Comparison of ENCODE assay signal across 29 cellular contexts in the genomic region with DNA sequence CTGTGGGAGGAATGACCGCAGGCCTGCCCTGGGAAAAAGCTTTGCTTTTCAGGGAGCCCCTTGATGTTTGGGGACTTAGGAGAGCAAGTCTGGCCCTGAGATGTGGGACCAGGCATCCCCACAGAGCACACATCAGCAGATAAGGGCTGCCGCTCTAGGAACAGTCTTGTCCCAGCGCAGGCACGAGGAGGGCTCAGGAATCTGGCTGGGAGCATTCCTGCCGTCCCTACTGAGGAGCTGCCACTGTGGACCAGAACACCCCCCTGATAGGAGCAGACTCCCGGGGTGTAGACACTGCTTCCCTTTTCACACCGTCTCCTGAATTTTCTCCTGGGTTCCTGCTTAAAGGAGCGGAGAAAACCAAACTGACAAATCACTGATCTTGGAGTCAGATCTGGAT.
"Had no signal": no experiment of that assay in that cellular context is flagged by ENCODE, and none has a peak within 500 bp of the region (broad histone marks: within the 10 kb centered on the region; RNA-seq: fewer than 3 reads in every experiment).

No MANE protein-coding gene starts in this region.

- H3K27ac Mint-ChIP-seq: activated CD4-positive, alpha-beta memory T cell treated with anti-CD3 and anti-CD28 coated beads for 36 hours; activated naive CD8-positive, alpha-beta T cell treated with anti-CD3 and anti-CD28 coated beads for 36 hours; T-helper 1 cell treated with Interleukin-12 subunit alpha and Interleukin-12 subunit beta and Interleukin-4 antibody, amounts not matched to agents 30 μg/mL and 1 μg/mL, for 36 hours; T-helper 2 cell treated with Interferon-gamma antibody and Interleukin-4, amounts not matched to agents 5 μg/mL and 100 μg/mL, for 36 hours had no signal

- H3K27ac ChIP-seq: brain microvascular endothelial cell, Peyer's patch, SJSA1 had no signal

- ATAC-seq: activated T-cell treated with anti-CD3 and anti-CD28 coated beads, Interleukin-2, amount 50 U/mL, for 4 hours; PC-3 had no signal

- H3K4me2 ChIP-seq: SK-N-SH had no signal

- H3K9ac ChIP-seq: SK-N-SH had no signal

- H3K27me3 ChIP-seq: brain microvascular endothelial cell, MG63, Peyer's patch, SJSA1 had no signal

- H3K27me3 Mint-ChIP-seq: activated CD4-positive, alpha-beta memory T cell treated with anti-CD3 and anti-CD28 coated beads for 36 hours; activated naive CD8-positive, alpha-beta T cell treated with anti-CD3 and anti-CD28 coated beads for 36 hours; central memory CD8-positive, alpha-beta T cell had no signal

- H3K4me3 Mint-ChIP-seq: activated CD4-positive, alpha-beta memory T cell treated with anti-CD3 and anti-CD28 coated beads for 36 hours; activated naive CD8-positive, alpha-beta T cell treated with anti-CD3 and anti-CD28 coated beads for 36 hours; activated T-cell treated with anti-CD3 and anti-CD28 coated beads, Interleukin-2, amount 50 U/mL, for 4 hours; central memory CD8-positive, alpha-beta T cell; T-helper 1 cell treated with Interleukin-12 subunit alpha and Interleukin-12 subunit beta and Interleukin-4 antibody, amounts not matched to agents 30 μg/mL and 1 μg/mL, for 36 hours; T-helper 2 cell treated with Interferon-gamma antibody and Interleukin-4, amounts not matched to agents 5 μg/mL and 100 μg/mL, for 36 hours had no signal

- H3K9me3 ChIP-seq: MG63, Peyer's patch, SJSA1 had no signal

- H3K4me1 Mint-ChIP-seq: central memory CD8-positive, alpha-beta T cell had no signal

- H3K4me3 ChIP-seq: MG63, Peyer's patch, SJSA1 had no signal

- H3K36me3 ChIP-seq: brain microvascular endothelial cell, MG63, Peyer's patch, SJSA1 had no signal

- DNase-seq: activated CD4-positive, alpha-beta memory T cell treated with anti-CD3 and anti-CD28 coated beads for 36 hours; activated CD4-positive, alpha-beta T cell treated with anti-CD3 and anti-CD28 coated beads, Interleukin-2, amount 50 U/mL, for 1 hour; activated CD8-positive, alpha-beta memory T cell treated with anti-CD3 and anti-CD28 coated beads, Interleukin-2, amount 50 U/mL, for 4 hours; activated effector memory CD4-positive, alpha-beta T cell treated with Interleukin-2 at 50 U/mL for 16 hours; activated naive CD4-positive, alpha-beta T cell treated with anti-CD3 and anti-CD28 coated beads, Interleukin-2, amount 50 U/mL, for 16 hours; activated naive CD8-positive, alpha-beta T cell treated with anti-CD3 and anti-CD28 coated beads for 36 hours; activated T-cell treated with anti-CD3 and anti-CD28 coated beads for 4 hours; activated T-cell treated with anti-CD3 and anti-CD28 coated beads, Interleukin-2, amount 50 U/mL, for 4 hours; amniotic stem cell; brain microvascular endothelial cell; Karpas-422; MG63; NCI-H1048; NCI-H1105 treated with DMSO at 0.1 percent for 48 hours; NCI-H1436; NCI-H1694; NCI-H1930; NCI-H2081 treated with DMSO at 0.1 percent for 48 hours; NCI-H345; NCI-H524 treated with DMSO at 0.1 percent for 48 hours; PC-3; Peyer's patch; RPMI8226; SHP77 treated with DMSO at 0.1 percent for 48 hours; SK-N-SH had no signal

- H3K9me3 Mint-ChIP-seq: central memory CD8-positive, alpha-beta T cell; T-helper 1 cell treated with Interleukin-12 subunit alpha and Interleukin-12 subunit beta and Interleukin-4 antibody, amounts not matched to agents 30 μg/mL and 1 μg/mL, for 36 hours had no signal

- H3K4me1 ChIP-seq: Peyer's patch had no signal
